Comparison of ENCODE assay signal across 16 cellular contexts in genomic region chr1:201011616-201012015, GRCh38. TPM values are rescaled to one million over a fixed set of nuclear protein-coding genes. Genes with fewer than 3 reads are reported as not detected.
DNase-seq lines count a peak whose midpoint lies in the region; ATAC-seq and TF ChIP-seq lines count a peak whose summit lies in the region.
"Had no signal": no experiment of that assay in that cellular context is flagged by ENCODE, and none has a peak within 500 bp of the region (broad histone marks: within the 10 kb centered on the region; RNA-seq: fewer than 3 reads in every experiment).

No MANE protein-coding gene starts in this region.

- peaks cover 7% of the 10 kb centered on the region for H3K36me3 Mint-ChIP-seq in activated CD4-positive, alpha-beta T cell treated with anti-CD3 and anti-CD28 coated beads, Interleukin-2, amount 10 ng/mL, durations not matched to agents 24 days and 14 days (ENCODE audit: low read depth)

- H3K27me3 ChIP-seq in parathyroid adenoma (ENCODE audit: control insufficient read depth, insufficient read depth, low read length) (no peaks in the 10 kb centered on the region), foreskin keratinocyte (peaks cover 44% of the 10 kb centered on the region)
- H3K27me3 ChIP-seq: MG63 had no signal

- H3K4me2 ChIP-seq in parathyroid adenoma (ENCODE audit: low read length), result no peak overlapping the region

- intact Hi-C loops in activated CD4-positive, alpha-beta T cell treated with anti-CD3 and anti-CD28 coated beads, Interleukin-2, amount 10 ng/mL, durations not matched to agents 24 days and 14 days (cut with micrococcal nuclease), result no loop called here

- H2AFZ ChIP-seq in parathyroid adenoma, result no peak overlapping the region

- H3K4me1 ChIP-seq in parathyroid adenoma (peaks cover 56% of the 10 kb centered on the region), foreskin keratinocyte (peaks cover 3% of the 10 kb centered on the region)

- ATAC-seq in SK-N-SH treated with all-trans-retinoic acid at 6 μM for 48 hours (no peak), HG02759 (IDR thresholded peaks at IDR 0.05; ENCODE audit: unreplicated experiment) (no peak), foreskin keratinocyte (no peak)

- peaks cover 59% of the 10 kb centered on the region for H3K4me1 Mint-ChIP-seq in activated CD4-positive, alpha-beta T cell treated with anti-CD3 and anti-CD28 coated beads, Interleukin-2, amount 10 ng/mL, durations not matched to agents 24 days and 14 days

- no peak overlapping the region for H3K9ac ChIP-seq in parathyroid adenoma

- H3K27ac Mint-ChIP-seq in activated CD4-positive, alpha-beta T cell treated with anti-CD3 and anti-CD28 coated beads, Interleukin-2, amount 10 ng/mL, durations not matched to agents 24 days and 14 days, result peak overlapping the region; percentile 42
- H3K27ac Mint-ChIP-seq: progenitor cell of endocrine pancreas had no signal

- TF ChIP-seq CTCF in parathyroid adenoma (IDR thresholded peaks at IDR 0.05), result no peak
- no peak for TF ChIP-seq CTCF in foreskin keratinocyte (conservative IDR thresholded peaks at IDR 0.05)

- no peaks in the 10 kb centered on the region for H3K9me3 Mint-ChIP-seq in activated CD4-positive, alpha-beta T cell treated with anti-CD3 and anti-CD28 coated beads, Interleukin-2, amount 10 ng/mL, durations not matched to agents 24 days and 14 days

- no peaks in the 10 kb centered on the region for H3K36me3 ChIP-seq in parathyroid adenoma (ENCODE audit: control insufficient read depth, insufficient read depth, low read length)
- H3K36me3 ChIP-seq: MG63, thoracic aorta had no signal

- H3K27me3 Mint-ChIP-seq in activated CD4-positive, alpha-beta T cell treated with anti-CD3 and anti-CD28 coated beads, Interleukin-2, amount 10 ng/mL, durations not matched to agents 24 days and 14 days, result no peaks in the 10 kb centered on the region

- H3K4me3 Mint-ChIP-seq in activated CD4-positive, alpha-beta T cell treated with anti-CD3 and anti-CD28 coated beads, Interleukin-2, amount 10 ng/mL, durations not matched to agents 24 days and 14 days, result no peak overlapping the region

- H3K4me3 ChIP-seq in parathyroid adenoma (ENCODE audit: low read depth, low read length), result no peak overlapping the region
- H3K4me3 ChIP-seq: MG63, thoracic aorta had no signal

- H3K9me3 ChIP-seq in parathyroid adenoma (ENCODE audit: control insufficient read depth, low read length), result no peaks in the 10 kb centered on the region
- H3K9me3 ChIP-seq: MG63, thoracic aorta had no signal

- DNase-seq in activated CD4-positive, alpha-beta T cell treated with anti-CD3 and anti-CD28 coated beads, Interleukin-2, amount 10 ng/mL, durations not matched to agents 24 days and 14 days, result no peak
- no peak for DNase-seq in activated CD4-positive, alpha-beta T cell treated with anti-CD3 and anti-CD28 coated beads for 1 hour
- DNase-seq in NCI-H146 treated with DMSO at 0.1 percent for 48 hours (lab: John Stamatoyannopoulos, UW; ENCODE audit: unreplicated experiment), result peak; percentile 7
- no peak for DNase-seq in DMS153 (lab: John Stamatoyannopoulos, UW)
- DNase-seq in foreskin keratinocyte, result no peak
- DNase-seq: cortex of kidney; head of caudate nucleus; islet precursor cell; MG63; SIG-M5; stimulated activated CD4-positive, alpha-beta T cell treated with anti-CD3 and anti-CD28 coated beads, Interleukin-15, amount 100 ng/mL, for 24 hours had no signal

- H3K27ac ChIP-seq in parathyroid adenoma (peak overlapping the region; percentile 98), foreskin keratinocyte (no peak overlapping the region)
- H3K27ac ChIP-seq: thoracic aorta had no signal

- H3K79me2 ChIP-seq in parathyroid adenoma, result peaks cover 10% of the 10 kb centered on the region

TF ChIP-seq in SK-N-SH treated with all-trans-retinoic acid at 6 μM for 48 hours, 23 proteins besides CTCF, POLR2A, EP300 and RAD21:
- TF ChIP-seq TOX (CRISPR knock-in tag; IDR thresholded peaks at IDR 0.05; ENCODE audit: borderline replicate concordance), result no peak
- TF ChIP-seq TCF4 (CRISPR knock-in tag; IDR thresholded peaks at IDR 0.05; ENCODE audit: borderline replicate concordance), result peak; percentile 85
- TF ChIP-seq, protein P1, sequence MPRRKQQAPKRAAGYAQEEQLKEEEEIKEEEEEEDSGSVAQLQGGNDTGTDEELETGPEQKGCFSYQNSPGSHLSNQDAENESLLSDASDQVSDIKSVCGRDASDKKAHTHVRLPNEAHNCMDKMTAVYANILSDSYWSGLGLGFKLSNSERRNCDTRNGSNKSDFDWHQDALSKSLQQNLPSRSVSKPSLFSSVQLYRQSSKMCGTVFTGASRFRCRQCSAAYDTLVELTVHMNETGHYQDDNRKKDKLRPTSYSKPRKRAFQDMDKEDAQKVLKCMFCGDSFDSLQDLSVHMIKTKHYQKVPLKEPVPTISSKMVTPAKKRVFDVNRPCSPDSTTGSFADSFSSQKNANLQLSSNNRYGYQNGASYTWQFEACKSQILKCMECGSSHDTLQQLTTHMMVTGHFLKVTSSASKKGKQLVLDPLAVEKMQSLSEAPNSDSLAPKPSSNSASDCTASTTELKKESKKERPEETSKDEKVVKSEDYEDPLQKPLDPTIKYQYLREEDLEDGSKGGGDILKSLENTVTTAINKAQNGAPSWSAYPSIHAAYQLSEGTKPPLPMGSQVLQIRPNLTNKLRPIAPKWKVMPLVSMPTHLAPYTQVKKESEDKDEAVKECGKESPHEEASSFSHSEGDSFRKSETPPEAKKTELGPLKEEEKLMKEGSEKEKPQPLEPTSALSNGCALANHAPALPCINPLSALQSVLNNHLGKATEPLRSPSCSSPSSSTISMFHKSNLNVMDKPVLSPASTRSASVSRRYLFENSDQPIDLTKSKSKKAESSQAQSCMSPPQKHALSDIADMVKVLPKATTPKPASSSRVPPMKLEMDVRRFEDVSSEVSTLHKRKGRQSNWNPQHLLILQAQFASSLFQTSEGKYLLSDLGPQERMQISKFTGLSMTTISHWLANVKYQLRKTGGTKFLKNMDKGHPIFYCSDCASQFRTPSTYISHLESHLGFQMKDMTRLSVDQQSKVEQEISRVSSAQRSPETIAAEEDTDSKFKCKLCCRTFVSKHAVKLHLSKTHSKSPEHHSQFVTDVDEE (CRISPR knock-in tag; IDR thresholded peaks at IDR 0.05), result 0 out of 2 replicates have a peak, but pooled peaks have one; percentile 38
- no peak for TF ChIP-seq BACH2 (CRISPR knock-in tag; IDR thresholded peaks at IDR 0.05; ENCODE audit: borderline replicate concordance)
- no peak for TF ChIP-seq CREB5 (CRISPR knock-in tag; IDR thresholded peaks at IDR 0.05; ENCODE audit: low read depth)

RNA-seq across cellular contexts. Expression of gene KIF21B, which starts 11.9 kb away (rescaled TPM):
- total RNA-seq in activated CD4-positive, alpha-beta T cell treated with anti-CD3 and anti-CD28 coated beads, Interleukin-2, amount 10 ng/mL, durations not matched to agents 24 days and 14 days, result 48.3 and 49.3 TPM in 2 replicates
- total RNA-seq in foreskin keratinocyte, result 0.63 and 1.1 TPM in 2 replicates
- 0.14 and 0.28 TPM in 2 replicates for polyA plus RNA-seq in foreskin keratinocyte

Comparison
In these comparisons a context has a peak if more than half of its experiments do, and no peak if none do; other contexts are left out.
1. RNA of gene KIF21B, which starts 11.9 kb away (total RNA-seq): 48.3 to 49.3 TPM in activated CD4-positive, alpha-beta T cell treated with anti-CD3 and anti-CD28 coated beads, Interleukin-2, amount 10 ng/mL, durations not matched to agents 24 days and 14 days; 0.63 to 1.1 TPM in foreskin keratinocyte; every median in the first group is over 10 times any median in the second.